22 cellular contexts compared by ENCODE assay signal in the genomic region with DNA sequence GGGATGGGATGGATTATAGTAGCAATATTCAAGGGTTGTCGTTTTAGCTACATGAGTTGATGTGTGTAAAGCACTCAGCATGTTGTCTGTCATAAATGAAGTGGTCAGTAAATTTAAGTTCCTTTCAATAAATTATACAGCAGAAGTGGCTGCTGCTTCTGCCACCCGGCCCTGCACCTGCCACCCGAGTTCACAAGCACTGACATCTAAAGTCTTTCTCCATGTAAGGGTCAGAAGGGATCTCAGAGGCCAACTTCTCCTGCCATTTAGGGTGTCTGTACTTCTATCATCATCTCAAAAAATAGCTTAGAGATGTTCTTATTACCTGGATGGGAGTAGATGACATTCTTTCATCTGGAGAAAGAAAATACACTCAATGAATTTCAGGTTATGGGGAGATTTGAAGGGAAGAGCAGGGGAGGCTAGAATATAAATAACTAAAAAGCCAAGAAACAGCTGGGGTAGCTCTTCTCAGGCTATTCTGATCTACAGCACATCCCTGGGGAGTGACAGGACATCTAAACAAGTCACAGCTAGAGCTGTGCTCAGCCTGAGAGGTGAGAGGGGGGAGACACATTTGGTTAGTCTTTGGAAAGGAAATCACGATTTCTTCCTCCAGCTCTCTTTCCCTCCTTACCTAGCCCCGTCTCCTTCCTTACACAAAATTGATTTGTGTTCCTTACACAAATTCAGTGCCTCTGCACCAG. TPM values are rescaled to one million over a fixed set of nuclear protein-coding genes. Genes with fewer than 3 reads are reported as not detected.
DNase-seq lines count a peak whose midpoint lies in the region; ATAC-seq and TF ChIP-seq lines count a peak whose summit lies in the region.
"Had no signal": no experiment of that assay in that cellular context is flagged by ENCODE, and none has a peak within 500 bp of the region (broad histone marks: within the 10 kb centered on the region; RNA-seq: fewer than 3 reads in every experiment).

No MANE protein-coding gene starts in this region.

- H3K9me3 Mint-ChIP-seq in HFFc6: no peaks in the 10 kb centered on the region
- no peaks in the 10 kb centered on the region for H3K9me3 Mint-ChIP-seq in nephron
- H3K9me3 Mint-ChIP-seq: CD4-positive, CD25-positive, alpha-beta regulatory T cell; central memory CD8-positive, alpha-beta T cell; stimulated activated naive CD8-positive, alpha-beta T cell treated with anti-CD3 and anti-CD28 coated beads, Interleukin-15, amount 100 ng/mL, for 72 hours had no signal

- H3K4me1 Mint-ChIP-seq in HFFc6 (ENCODE audit: low read depth) (peaks cover 41% of the 10 kb centered on the region), nephron (peaks cover 55% of the 10 kb centered on the region)

- H3K4me3 Mint-ChIP-seq in HFFc6 (no peak overlapping the region), nephron (peak overlapping the region in 1 of 3 experiments; percentile 9)
- H3K4me3 Mint-ChIP-seq: central memory CD8-positive, alpha-beta T cell had no signal

- intact Hi-C loops in uterus (cut with DNase I; ENCODE audit: low total_unique reads): no loop called here
- intact Hi-C loops in left ventricle myocardium superior (cut with micrococcal nuclease): no loop called here

- peak overlapping the region; percentile 72 for H3K27ac ChIP-seq in VCaP
- no peak overlapping the region for H3K27ac ChIP-seq in uterus
- H3K27ac ChIP-seq: esophagus muscularis mucosa, parathyroid adenoma had no signal

- H3K27me3 Mint-ChIP-seq in HFFc6 (ENCODE audit: insufficient read depth) (no peaks in the 10 kb centered on the region; the same call in 1 of the 2 replicates), nephron (ENCODE audit: low read depth) (no peaks in the 10 kb centered on the region)
- H3K27me3 Mint-ChIP-seq: central memory CD8-positive, alpha-beta T cell; stimulated activated naive CD8-positive, alpha-beta T cell treated with anti-CD3 and anti-CD28 coated beads, Interleukin-15, amount 100 ng/mL, for 72 hours had no signal

- no peaks in the 10 kb centered on the region for H3K36me3 ChIP-seq in uterus
- H3K36me3 ChIP-seq: esophagus muscularis mucosa had no signal

- TF ChIP-seq POLR2A in uterus (IDR thresholded peaks at IDR 0.05): no peak

- TF ChIP-seq CTCF in HFFc6 (IDR thresholded peaks at IDR 0.05) (no peak), VCaP (conservative IDR thresholded peaks at IDR 0.05) (no peak), nephron (IDR thresholded peaks at IDR 0.05; ENCODE audit: unreplicated experiment in 3 of 3) (no peak), uterus (IDR thresholded peaks at IDR 0.05) (no peak)

- no peak overlapping the region for H3K4me3 ChIP-seq in uterus
- H3K4me3 ChIP-seq: esophagus muscularis mucosa had no signal

- H3K27ac Mint-ChIP-seq in HFFc6 (peak overlapping the region; percentile 22; the same call in 1 of the 2 replicates), nephron (peak overlapping the region; percentile 75 to 89 (median 76))

- no peaks in the 10 kb centered on the region for H3K4me1 ChIP-seq in uterus
- H3K4me1 ChIP-seq: parathyroid adenoma had no signal

- no peak for ATAC-seq in left ventricle myocardium superior
- ATAC-seq: left colon; stimulated activated naive CD8-positive, alpha-beta T cell treated with anti-CD3 and anti-CD28 coated beads, Interleukin-15, amount 100 ng/mL, for 72 hours had no signal

- H3K27me3 ChIP-seq in uterus: no peaks in the 10 kb centered on the region
- H3K27me3 ChIP-seq: esophagus muscularis mucosa had no signal

- no peaks in the 10 kb centered on the region for H3K9me3 ChIP-seq in uterus
- H3K9me3 ChIP-seq: esophagus muscularis mucosa had no signal

- H3K36me3 Mint-ChIP-seq in HFFc6 (ENCODE audit: low read depth): peaks cover 6% of the 10 kb centered on the region
- H3K36me3 Mint-ChIP-seq in nephron (ENCODE audit: low read depth): no peaks in the 10 kb centered on the region

- DNase-seq in NCI-H1417 (lab: John Stamatoyannopoulos, UW): peak; percentile 21 to 74 (median 46)
- no peak for DNase-seq in NCI-H1417 treated with DMSO at 0.1 percent for 48 hours (lab: John Stamatoyannopoulos, UW)
- no peak for DNase-seq in HFFc6
- no peak for DNase-seq in uterus
- DNase-seq in left ventricle myocardium superior: no peak
- no peak for DNase-seq in OCI-M1 (lab: John Stamatoyannopoulos, UW)
- DNase-seq: activated CD4-positive, alpha-beta T cell treated with anti-CD3 and anti-CD28 coated beads for 1 hour; activated effector memory CD4-positive, alpha-beta T cell treated with Interleukin-2 at 50 U/mL for 16 hours; CD4-positive, CD25-positive, alpha-beta regulatory T cell; left colon; NCI-H187 treated with DMSO at 0.1 percent for 48 hours; NCI-H524 treated with DMSO at 0.1 percent for 48 hours; stimulated activated CD4-positive, alpha-beta T cell treated with anti-CD3 and anti-CD28 coated beads, Interleukin-1b, Interleukin-23, amount 100 ng/mL, for 48 hours; stimulated activated naive CD8-positive, alpha-beta T cell treated with anti-CD3 and anti-CD28 coated beads, Interleukin-15, amount 100 ng/mL, for 72 hours; trophoblast cell had no signal

RNA-seq across cellular contexts. Expression of gene GCSAM, which starts 8.0 kb away (rescaled TPM):
- not detected for total RNA-seq in HFFc6 (2021; fragmentation: NEBNext Ultra II Directional; extraction: Animal tissue kit (Norgen Biotek cat#: 25700))
- total RNA-seq in uterus (under 1 TPM in 1 of 4 donors, not detected in 3; 0.14 TPM), left ventricle myocardium superior (not detected)
- total RNA-seq: Daoy, HT-29 had no signal

RNA-seq across cellular contexts. Expression of gene C3orf52, which starts 38.9 kb away (rescaled TPM):
- total RNA-seq in HFFc6 (2021; fragmentation: NEBNext Ultra II Directional; extraction: Animal tissue kit (Norgen Biotek cat#: 25700)): 10 to 100 TPM in 5 of 6 experiments, 1 to 10 TPM in 1; 9.7 to 11.6 (median 10.7) TPM
- 1 to 10 TPM in 2 of 4 donors, under 1 TPM in 2; 0.51 to 4.4 (median 1.5) TPM for total RNA-seq in uterus
- 1.7 TPM for total RNA-seq in left ventricle myocardium superior

Comparison
In these comparisons a context has a peak if more than half of its experiments do, and no peak if none do; other contexts are left out.
1. DNase-seq: peak in NCI-H1417 (3 of 3); none in NCI-H1417 treated with DMSO at 0.1 percent for 48 hours (single experiment), HFFc6 (single experiment), uterus (0 of 2), left ventricle myocardium superior (single experiment) and OCI-M1 (single experiment).